ENCODE assay signal across 10 cellular contexts in the genomic region with DNA sequence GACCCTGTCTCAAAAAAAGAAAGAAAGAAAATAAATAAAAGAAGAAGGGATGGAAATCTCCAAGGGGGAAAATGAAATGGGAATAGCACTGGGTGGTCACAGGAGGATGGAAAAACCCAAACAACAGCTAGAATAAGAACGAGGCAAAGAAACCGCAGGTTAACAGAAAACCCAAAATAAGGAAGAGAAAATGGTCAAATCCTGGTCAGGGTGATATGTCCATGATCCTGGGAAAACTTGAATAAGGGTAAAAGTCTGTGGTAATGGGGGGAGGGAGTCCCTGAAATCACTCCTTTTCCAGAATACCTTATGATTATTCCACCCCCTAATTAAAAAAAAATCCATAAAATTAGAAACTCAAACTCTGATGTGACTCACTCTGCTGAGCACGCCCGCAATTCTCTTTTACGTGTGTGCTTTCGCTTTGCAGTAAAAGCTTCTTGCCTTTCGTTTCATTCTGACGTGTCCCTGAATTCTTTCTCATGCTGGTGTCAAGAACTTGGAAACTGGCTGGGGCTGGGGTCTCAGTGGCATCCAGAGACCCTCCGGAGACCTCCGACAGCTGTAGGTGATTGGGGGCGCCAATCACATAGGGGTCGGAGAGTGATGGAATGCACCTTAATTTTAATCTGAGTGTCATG. TPM values are rescaled to one million over a fixed set of nuclear protein-coding genes. Genes with fewer than 3 reads are reported as not detected.
DNase-seq lines count a peak whose midpoint lies in the region; ATAC-seq, FAIRE-seq and TF ChIP-seq lines count a peak whose summit lies in the region.
"Had no signal": no experiment of that assay in that cellular context is flagged by ENCODE, and none has a peak within 500 bp of the region (broad histone marks: within the 10 kb centered on the region; RNA-seq: fewer than 3 reads in every experiment).

No MANE protein-coding gene starts in this region.

- TF ChIP-seq CTCF in keratinocyte (optimal IDR thresholded peaks at IDR 0.05 in 1 of 3, IDR thresholded peaks at IDR 0.05 in 1 of 3, conservative IDR thresholded peaks at IDR 0.05 in 1 of 3; ENCODE audit: extremely low read depth in 1 of 3, insufficient read depth in 2 of 3, low read length in 3 of 3) (no peak), ovary (IDR thresholded peaks at IDR 0.05) (no peak)

- peak; percentile 58 for ATAC-seq in GM18517 (IDR thresholded peaks at IDR 0.05; ENCODE audit: unreplicated experiment)
- no peak for ATAC-seq in Right ventricle myocardium inferior
- ATAC-seq in aorta (ENCODE audit: low FRiP score): no peak

- H3K4me3 ChIP-seq in keratinocyte (ENCODE audit: control insufficient read depth in 2 of 3, extremely low read depth in 1 of 3, insufficient read depth in 2 of 3, low read depth in 1 of 3, low read length in 3 of 3) (peak overlapping the region; percentile 24 to 53 (median 39)), aorta (ENCODE audit: low read length in 2 of 2) (no peak overlapping the region), ovary (no peak overlapping the region)

- no peak for TF ChIP-seq EP300 in ovary (IDR thresholded peaks at IDR 0.05)

- H4K20me1 ChIP-seq in keratinocyte (ENCODE audit: control insufficient read depth, extremely low read depth, insufficient read depth, low read length): no peaks in the 10 kb centered on the region

- H3K27me3 ChIP-seq in keratinocyte (ENCODE audit: control insufficient read depth, extremely low read depth, insufficient read depth, low read length) (no peaks in the 10 kb centered on the region), aorta (ENCODE audit: control insufficient read depth in 1 of 2, insufficient read depth in 2 of 2, low read length in 1 of 2) (no peaks in the 10 kb centered on the region), ovary (no peaks in the 10 kb centered on the region)

- H3K9me3 ChIP-seq in keratinocyte (ENCODE audit: control insufficient read depth, low read depth, low read length) (no peaks in the 10 kb centered on the region), aorta (ENCODE audit: control insufficient read depth, low read length) (no peaks in the 10 kb centered on the region), ovary (no peaks in the 10 kb centered on the region)
- H3K9me3 ChIP-seq: SK-N-SH had no signal

- intact Hi-C loops in Right ventricle myocardium inferior (cut with DNase I): no loop called here
- intact Hi-C loops in aorta (cut with DNase I): loop anchor here in 1 of 2 donors (5.0 to 10.0 kb wide), 2 partner anchors 49 to 94 kb away; partner anchors contain the start of genes CARS2 and RAB20
- intact Hi-C loops in ovary (cut with DNase I): loop anchor here in 1 of 4 donors (10.0 kb wide), 1 partner anchor 304 kb away; the partner anchor contains the start of gene ANKRD10

- peaks cover 4% of the 10 kb centered on the region for H3K79me2 ChIP-seq in keratinocyte (ENCODE audit: control insufficient read depth, insufficient read depth, low read length)

- whole genome bisulfite sequencing in aorta, 2 donors: 77 to 81% methylated on average over 12 of the region's 12 CpGs
- WGBS in ovary, 3 donors: 80 to 85% (median 80%) methylated on average over 12 of the region's 12 CpGs

- peak; percentile 39 for DNase-seq in H4 (ENCODE audit: low spot score)
- DNase-seq in MV-4-11 (lab: John Stamatoyannopoulos, UW): peak; percentile 67
- no peak for DNase-seq in keratinocyte (ENCODE audit: low read depth, low spot score)
- DNase-seq in Right ventricle myocardium inferior (ENCODE audit: missing footprints): no peak
- DNase-seq in aorta: no peak
- DNase-seq in T1000 (lab: John Stamatoyannopoulos, UW): no peak
- DNase-seq in ovary: no peak
- DNase-seq: posterior cingulate gyrus, SK-N-SH had no signal

- peak overlapping the region; percentile 60 for H3K27ac ChIP-seq in keratinocyte (ENCODE audit: control insufficient read depth, insufficient read depth, low read length)
- no peak overlapping the region for H3K27ac ChIP-seq in aorta (ENCODE audit: low read depth in 1 of 2, low read length in 2 of 2)
- no peak overlapping the region for H3K27ac ChIP-seq in ovary

- H3K9me1 ChIP-seq in keratinocyte (ENCODE audit: control insufficient read depth, extremely low read depth, insufficient read depth, low read length): no peaks in the 10 kb centered on the region

- peak; percentile 17 for FAIRE-seq in keratinocyte (lab: Jason Lieb, UNC)

- H3K4me1 ChIP-seq in keratinocyte (ENCODE audit: control insufficient read depth, extremely low read depth, insufficient read depth, low read length): peaks cover 28% of the 10 kb centered on the region
- no peaks in the 10 kb centered on the region for H3K4me1 ChIP-seq in aorta (ENCODE audit: control insufficient read depth in 1 of 2, insufficient read depth in 2 of 2, low read length in 2 of 2)
- H3K4me1 ChIP-seq in ovary (ENCODE audit: insufficient read depth): peaks cover 13% of the 10 kb centered on the region

- peak overlapping the region; percentile 34 for H3K9ac ChIP-seq in keratinocyte (ENCODE audit: control insufficient read depth, extremely low read depth, insufficient read depth, low read length)
- H3K9ac ChIP-seq: SK-N-SH had no signal

- H3K4me2 ChIP-seq in keratinocyte (ENCODE audit: control insufficient read depth, extremely low read depth, insufficient read depth, low read depth, low read length): peak overlapping the region; percentile 71
- H3K4me2 ChIP-seq: SK-N-SH had no signal

- dilution Hi-C loops in keratinocyte (cut with MboI; ENCODE audit: extremely low pct_ligation_motif_present, low sequenced_read_pairs): no loop called here

- no peak for TF ChIP-seq POLR2A in ovary (IDR thresholded peaks at IDR 0.05)

- H3K36me3 ChIP-seq in keratinocyte (ENCODE audit: control insufficient read depth in 2 of 2, extremely low read depth in 1 of 2, insufficient read depth in 2 of 2, low read length in 2 of 2): no peaks in the 10 kb centered on the region
- no peaks in the 10 kb centered on the region for H3K36me3 ChIP-seq in aorta (ENCODE audit: control insufficient read depth in 1 of 2, insufficient read depth in 2 of 2, low read length in 1 of 2)
- no peaks in the 10 kb centered on the region for H3K36me3 ChIP-seq in ovary

- peak overlapping the region; percentile 8 for H2AFZ ChIP-seq in keratinocyte (ENCODE audit: control insufficient read depth, low read length)

RNA-seq across cellular contexts. Expression of gene NAXD, which starts 4.3 kb away (rescaled TPM):
- 10.0 and 10.1 TPM in 2 replicates for total RNA-seq in H4 (2014; rRNA removed; shearing (Covaris generic))
- polyA plus RNA-seq in keratinocyte: 17.6 to 18.7 TPM (median 18.0 TPM) in 3 replicates
- 8.4 TPM for polyA plus RNA-seq in keratinocyte (2011; ENCODE audit: low read depth)
- 12.2 and 13.7 TPM in 2 replicates for polyA plus RNA-seq in keratinocyte (2011; cell fraction: cytosol; rRNA removed)
- polyA plus RNA-seq in keratinocyte (2011; cell fraction: nucleus; rRNA removed): 41.3 and 44.7 TPM in 2 replicates
- 15.6 and 23.1 TPM in 2 replicates for polyA plus RNA-seq in keratinocyte (2012; ENCODE audit: low replicate concordance)
- polyA minus RNA-seq in keratinocyte: 10.6 to 13.8 TPM (median 13.6 TPM) in 3 replicates
- 8.6 TPM for polyA minus RNA-seq in keratinocyte (2011; cell fraction: cytosol; rRNA and poly(A)+ RNA removed)
- 8.1 and 11.6 TPM in 2 replicates for polyA minus RNA-seq in keratinocyte (2011; cell fraction: nucleus; rRNA and poly(A)+ RNA removed)
- total RNA-seq in Right ventricle myocardium inferior: 27.9 TPM
- total RNA-seq in aorta: 10 to 100 TPM; 21.2 to 30.4 TPM
- polyA plus RNA-seq in aorta: 10 to 100 TPM; 20.7 to 47.0 TPM
- total RNA-seq in ovary: 10 to 100 TPM; 38.1 to 67.1 (median 56.9) TPM
- polyA plus RNA-seq in ovary: 10 to 100 TPM; 28.4 to 48.5 TPM

RNA-seq across cellular contexts. Expression of gene RAB20, which starts 49.6 kb away (rescaled TPM):
- 12.3 and 14.6 TPM in 2 replicates for total RNA-seq in H4 (2014; rRNA removed; shearing (Covaris generic))
- 3.7 to 4.3 TPM (median 4.1 TPM) in 3 replicates for polyA plus RNA-seq in keratinocyte
- 0.17 TPM for polyA plus RNA-seq in keratinocyte (2011; ENCODE audit: low read depth)
- polyA plus RNA-seq in keratinocyte (2011; cell fraction: cytosol; rRNA removed): 3.4 and 5.1 TPM in 2 replicates
- polyA plus RNA-seq in keratinocyte (2011; cell fraction: nucleus; rRNA removed): 3.4 and 3.8 TPM in 2 replicates
- polyA plus RNA-seq in keratinocyte (2012; ENCODE audit: low replicate concordance): 1.1 and 4.8 TPM in 2 replicates
- 1.1 to 2.1 TPM (median 1.2 TPM) in 3 replicates for polyA minus RNA-seq in keratinocyte
- 3.8 TPM for polyA minus RNA-seq in keratinocyte (2011; cell fraction: cytosol; rRNA and poly(A)+ RNA removed)
- 1.2 and 1.4 TPM in 2 replicates for polyA minus RNA-seq in keratinocyte (2011; cell fraction: nucleus; rRNA and poly(A)+ RNA removed)
- 10.5 TPM for total RNA-seq in Right ventricle myocardium inferior
- total RNA-seq in aorta: 10 to 100 TPM; 18.8 to 22.4 TPM
- polyA plus RNA-seq in aorta: 10 to 100 TPM; 12.9 to 16.2 TPM
- total RNA-seq in ovary: 10 to 100 TPM; 14.5 to 32.6 (median 25.8) TPM
- polyA plus RNA-seq in ovary: 10 to 100 TPM; 18.4 to 20.7 TPM

Comparison
In these comparisons a context has a peak if more than half of its experiments do, and no peak if none do; other contexts are left out.
1. DNase-seq: peak in H4 (single experiment) and MV-4-11 (single experiment); none in keratinocyte (single experiment), Right ventricle myocardium inferior (single experiment), aorta (0 of 2), T1000 (single experiment) and ovary (0 of 5).
2. H3K4me3 ChIP-seq: peak in keratinocyte (3 of 3); none in aorta (0 of 2) and ovary (single experiment).